Comparison of ENCODE assay signal across 11 cellular contexts in genomic region chr16:80583466-80583865, GRCh38. TPM values are rescaled to one million over a fixed set of nuclear protein-coding genes. Genes with fewer than 3 reads are reported as not detected.
DNase-seq lines count a peak whose midpoint lies in the region; ATAC-seq and TF ChIP-seq lines count a peak whose summit lies in the region.
"Had no signal": no experiment of that assay in that cellular context is flagged by ENCODE, and none has a peak within 500 bp of the region (broad histone marks: within the 10 kb centered on the region; RNA-seq: fewer than 3 reads in every experiment).

No MANE protein-coding gene starts in this region.

- H3K4me1 Mint-ChIP-seq in activated T-cell treated with anti-CD3 and anti-CD28 coated beads, Interleukin-2, amount 50 U/mL, for 4 hours (ENCODE audit: low read depth), result peaks cover 61% of the 10 kb centered on the region

- 82 to 84% methylated on average over 3 of the region's 3 CpGs for WGBS in sigmoid colon, 2 donors

- H3K9me3 ChIP-seq in sigmoid colon, result no peaks in the 10 kb centered on the region

- H3K27ac ChIP-seq in sigmoid colon, result no peak overlapping the region

- no peaks in the 10 kb centered on the region for H3K27me3 ChIP-seq in sigmoid colon

- H3K4me1 ChIP-seq in sigmoid colon, result no peaks in the 10 kb centered on the region

- no peaks in the 10 kb centered on the region for H3K36me3 ChIP-seq in sigmoid colon

- no peak for TF ChIP-seq POLR2A in sigmoid colon (IDR thresholded peaks at IDR 0.05)

- DNase-seq in activated T-cell treated with anti-CD3 and anti-CD28 coated beads for 48 hours (ENCODE audit: low read depth) (peak; percentile 58), foreskin melanocyte (peak; percentile 10), NCI-H446 treated with DMSO at 0.1 percent for 48 hours (lab: John Stamatoyannopoulos, UW) (no peak), sigmoid colon (no peak), mucosa of gallbladder (ENCODE audit: low spot score) (no peak)
- DNase-seq in activated T-cell treated with anti-CD3 and anti-CD28 coated beads, Interleukin-2, amount 50 U/mL, for 1 hour, result no peak
- no peak for DNase-seq in activated T-cell treated with anti-CD3 and anti-CD28 coated beads, Interleukin-2, amount 50 U/mL, for 4 hours
- DNase-seq in stimulated activated CD8-positive, alpha-beta memory T cell treated with anti-CD3 and anti-CD28 coated beads, Interleukin-4, amount 100 ng/mL, for 24 hours (ENCODE audit: low read depth), result peak; percentile 34
- DNase-seq: H7, mesendoderm, NCI-H526 treated with DMSO at 0.1 percent for 48 hours had no signal

- ATAC-seq in activated T-cell treated with anti-CD3 and anti-CD28 coated beads, Interleukin-2, amount 50 U/mL, for 4 hours, result peak; percentile 18 to 27

- H3K4me3 ChIP-seq in sigmoid colon, result no peak overlapping the region

- no peak overlapping the region for H3K4me3 Mint-ChIP-seq in activated T-cell treated with anti-CD3 and anti-CD28 coated beads, Interleukin-2, amount 50 U/mL, for 4 hours

- no peak for TF ChIP-seq CTCF in sigmoid colon (IDR thresholded peaks at IDR 0.05)

- peaks cover 5% of the 10 kb centered on the region for H3K27me3 Mint-ChIP-seq in activated T-cell treated with anti-CD3 and anti-CD28 coated beads, Interleukin-2, amount 50 U/mL, for 4 hours (ENCODE audit: low read depth)

- peaks cover 6% of the 10 kb centered on the region for H3K36me3 Mint-ChIP-seq in activated T-cell treated with anti-CD3 and anti-CD28 coated beads, Interleukin-2, amount 50 U/mL, for 4 hours (ENCODE audit: insufficient read depth)

- peaks cover 6% of the 10 kb centered on the region for H3K9me3 Mint-ChIP-seq in activated T-cell treated with anti-CD3 and anti-CD28 coated beads, Interleukin-2, amount 50 U/mL, for 4 hours

- intact Hi-C loops in sigmoid colon (cut with DNase I), result loop anchor here (10.0 kb wide), 1 partner anchor 241 kb away; no protein-coding TSS in a partner anchor

- TF ChIP-seq EP300 in sigmoid colon (IDR thresholded peaks at IDR 0.05), result no peak

RNA-seq across cellular contexts. Expression of gene DYNLRB2, which starts 42.7 kb away (rescaled TPM):
- total RNA-seq in activated T-cell treated with anti-CD3 and anti-CD28 coated beads, Interleukin-2, amount 50 U/mL, for 4 hours, result not detected
- total RNA-seq in sigmoid colon, result 1 to 10 TPM in 2 of 4 donors, not detected in 2; 1.9 to 3.3 TPM
- polyA plus RNA-seq in sigmoid colon, result 1 to 10 TPM in 1 of 3 donors, under 1 TPM in 1, not detected in 1; 0.63 to 3.0 TPM
- total RNA-seq in mucosa of gallbladder, result 1.3 TPM

Comparison
In these comparisons a context has a peak if more than half of its experiments do, and no peak if none do; other contexts are left out.
1. DNase-seq: peak in activated T-cell treated with anti-CD3 and anti-CD28 coated beads for 48 hours (single experiment), foreskin melanocyte (single experiment) and stimulated activated CD8-positive, alpha-beta memory T cell treated with anti-CD3 and anti-CD28 coated beads, Interleukin-4, amount 100 ng/mL, for 24 hours (single experiment); none in activated T-cell treated with anti-CD3 and anti-CD28 coated beads, Interleukin-2, amount 50 U/mL, for 1 hour (single experiment), activated T-cell treated with anti-CD3 and anti-CD28 coated beads, Interleukin-2, amount 50 U/mL, for 4 hours (single experiment), NCI-H446 treated with DMSO at 0.1 percent for 48 hours (single experiment), sigmoid colon (single experiment) and mucosa of gallbladder (single experiment).